Comparison of ENCODE assay signal across 32 cellular contexts in genomic region chr11:133618500-133618899, GRCh38.
"Had no signal": no experiment of that assay in that cellular context is flagged by ENCODE, and none has a peak within 500 bp of the region (broad histone marks: within the 10 kb centered on the region; RNA-seq: fewer than 3 reads in every experiment).

No MANE protein-coding gene starts in this region.

- H3K9me3 ChIP-seq: colonic mucosa, gastrocnemius medialis, psoas muscle, vagina had no signal

- DNase-seq: activated B cell treated with CpG ODN at 0.5 μM for 24 hours; activated CD4-positive, alpha-beta T cell treated with anti-CD3 and anti-CD28 coated beads for 36 hours; activated CD8-positive, alpha-beta memory T cell treated with anti-CD3 and anti-CD28 coated beads, Interleukin-2, amount 10 ng/mL, durations not matched to agents 7 days and 5 days; activated CD8-positive, alpha-beta T cell treated with anti-CD3 and anti-CD28 coated beads, Interleukin-2, amount 10 ng/mL, durations not matched to agents 7 days and 5 days; activated naive CD4-positive, alpha-beta T cell; activated T-cell treated with anti-CD3 and anti-CD28 coated beads, Interleukin-2, amount 50 U/mL, for 72 hours; aorta; body of pancreas; cerebellar nuclear complex; colonic mucosa; effector CD8-positive, alpha-beta T cell; gastrocnemius medialis; glutamatergic neuron; immature natural killer cell; kidney; naive thymus-derived CD8-positive, alpha-beta T cell; nucleus accumbens; psoas muscle; stimulated activated CD4-positive, alpha-beta T cell treated with anti-CD3 and anti-CD28 coated beads, Interleukin-1b, Interleukin-23, amount 100 ng/mL, for 48 hours; stimulated activated CD4-positive, alpha-beta T cell treated with anti-CD3 and anti-CD28 coated beads, Interleukin-4, amount 100 ng/mL, for 4 hours; stimulated activated CD8-positive, alpha-beta memory T cell treated with anti-CD3 and anti-CD28 coated beads, Interleukin-4, amount 100 ng/mL, for 48 hours; stimulated activated naive CD8-positive, alpha-beta T cell treated with anti-CD3 and anti-CD28 coated beads, Interleukin-15, amount 100 ng/mL, for 72 hours; substantia nigra; T-helper 17 cell; T1000; upper lobe of left lung had no signal

- H3K4me1 ChIP-seq: body of pancreas, colonic mucosa, gastrocnemius medialis, parathyroid adenoma, psoas muscle, right atrium auricular region, upper lobe of left lung, vagina had no signal

- H3K27me3 ChIP-seq: body of pancreas, cardiac muscle cell, colonic mucosa, gastrocnemius medialis, right atrium auricular region, upper lobe of left lung, vagina had no signal

- H3K36me3 ChIP-seq: cardiac muscle cell, colonic mucosa, gastrocnemius medialis, right atrium auricular region, upper lobe of left lung, vagina had no signal

- H3K27ac ChIP-seq: body of pancreas, cardiac muscle cell, colonic mucosa, gastrocnemius medialis, parathyroid adenoma, psoas muscle, right atrium auricular region, upper lobe of left lung, vagina had no signal

- ATAC-seq: activated CD4-positive, alpha-beta T cell treated with anti-CD3 and anti-CD28 coated beads for 36 hours; activated CD8-positive, alpha-beta memory T cell treated with anti-CD3 and anti-CD28 coated beads, Interleukin-2, amount 10 ng/mL, durations not matched to agents 7 days and 5 days; activated CD8-positive, alpha-beta T cell treated with anti-CD3 and anti-CD28 coated beads, Interleukin-2, amount 10 ng/mL, durations not matched to agents 7 days and 5 days; activated T-cell treated with anti-CD3 and anti-CD28 coated beads, Interleukin-2, amount 50 U/mL, for 72 hours; body of pancreas; gastrocnemius medialis; naive thymus-derived CD8-positive, alpha-beta T cell; psoas muscle; stimulated activated memory B cell treated with anti-CD40 and anti-IgM and Interleukin-4, amounts not matched to agents 10 μg/mL and 1 μg/mL and 100 μg/mL, for 72 hours; stimulated activated naive CD8-positive, alpha-beta T cell treated with anti-CD3 and anti-CD28 coated beads, Interleukin-15, amount 100 ng/mL, for 72 hours; T-helper 17 cell had no signal

- H3K4me3 ChIP-seq: body of pancreas, cardiac muscle cell, colonic mucosa, gastrocnemius medialis, psoas muscle, right atrium auricular region, smooth muscle cell, upper lobe of left lung, vagina had no signal
